ENCODE assay signal across 1 cellular context in genomic region chr2:150097891-150098595, GRCh38.
TF ChIP-seq lines count a peak whose summit lies in the region.

No MANE protein-coding gene starts in this region.

TF ChIP-seq in H1, 55 proteins besides CTCF, POLR2A, EP300 and RAD21 (continued from another document):
- no peak for TF ChIP-seq ATF2 (IDR thresholded peaks at IDR 0.05; ENCODE audit: low read length)
- no peak for TF ChIP-seq SP2 (IDR thresholded peaks at IDR 0.05; ENCODE audit: low read length)
